ENCODE assay signal across 2 cellular contexts in the genomic region with DNA sequence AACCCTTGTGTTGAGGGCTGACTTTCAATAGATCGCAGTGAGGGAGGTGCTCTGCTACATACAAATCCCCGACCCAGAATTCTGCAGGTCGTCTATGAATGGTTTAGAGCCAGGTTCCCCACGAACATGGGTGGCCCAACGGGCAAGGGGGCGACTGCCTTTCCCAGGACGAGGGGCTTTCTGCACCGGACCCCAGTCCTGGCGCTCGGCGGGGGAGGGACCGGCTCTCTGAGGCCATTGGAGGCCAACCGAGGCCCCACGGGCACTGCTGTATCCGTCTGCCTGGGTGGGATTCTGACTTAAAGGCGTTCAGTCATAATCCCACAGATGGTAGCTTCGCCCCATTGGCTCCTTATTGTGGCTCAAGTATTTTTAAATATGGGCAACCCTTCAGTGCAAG.
TF ChIP-seq lines count a peak whose summit lies in the region.

No MANE protein-coding gene starts in this region.

TF ChIP-seq in HepG2, 621 proteins besides CTCF, POLR2A, EP300 and RAD21:
- TF ChIP-seq NCOR1 (IDR thresholded peaks at IDR 0.05; ENCODE audit: borderline replicate concordance, low read length): no peak
- TF ChIP-seq HNRNPLL (IDR thresholded peaks at IDR 0.05; ENCODE audit: low read depth, low read length, poor library complexity, severe bottlenecking): peak; percentile 19
- peak; percentile 49 for TF ChIP-seq AGO1 (IDR thresholded peaks at IDR 0.05; ENCODE audit: low read depth, low read length, poor library complexity, severe bottlenecking)
TF ChIP-seq in HepG2: peak in this region for 2.

TF ChIP-seq in GM23338, 12 proteins besides CTCF, POLR2A, EP300 and RAD21:
- TF ChIP-seq ZNF462 (CRISPR knock-in tag; IDR thresholded peaks at IDR 0.05) (no peak), EZH2 (IDR thresholded peaks at IDR 0.05; ENCODE audit: low read depth, unreplicated experiment) (no peak), CREB1 (CRISPR knock-in tag; IDR thresholded peaks at IDR 0.05; ENCODE audit: low read depth) (no peak), ZNF331 (CRISPR knock-in tag; IDR thresholded peaks at IDR 0.05; ENCODE audit: low read depth) (no peak), EZH2phosphoT487 (IDR thresholded peaks at IDR 0.05; ENCODE audit: unreplicated experiment) (no peak), JUNB (IDR thresholded peaks at IDR 0.05; ENCODE audit: unreplicated experiment) (no peak), ZNF114 (CRISPR knock-in tag; IDR thresholded peaks at IDR 0.05) (no peak)
- TF ChIP-seq, protein P1, sequence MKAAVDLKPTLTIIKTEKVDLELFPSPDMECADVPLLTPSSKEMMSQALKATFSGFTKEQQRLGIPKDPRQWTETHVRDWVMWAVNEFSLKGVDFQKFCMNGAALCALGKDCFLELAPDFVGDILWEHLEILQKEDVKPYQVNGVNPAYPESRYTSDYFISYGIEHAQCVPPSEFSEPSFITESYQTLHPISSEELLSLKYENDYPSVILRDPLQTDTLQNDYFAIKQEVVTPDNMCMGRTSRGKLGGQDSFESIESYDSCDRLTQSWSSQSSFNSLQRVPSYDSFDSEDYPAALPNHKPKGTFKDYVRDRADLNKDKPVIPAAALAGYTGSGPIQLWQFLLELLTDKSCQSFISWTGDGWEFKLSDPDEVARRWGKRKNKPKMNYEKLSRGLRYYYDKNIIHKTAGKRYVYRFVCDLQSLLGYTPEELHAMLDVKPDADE (IDR thresholded peaks at IDR 0.05): no peak
